8 cellular contexts compared by ENCODE assay signal in genomic region chr15:64095795-64096485, GRCh38. TPM values are rescaled to one million over a fixed set of nuclear protein-coding genes. Genes with fewer than 3 reads are reported as not detected.
A peak's percentile ranks its signal among the peaks of the same experiment; 100 is the strongest.
DNase-seq lines count a peak whose midpoint lies in the region; ATAC-seq and TF ChIP-seq lines count a peak whose summit lies in the region.

SNX1 (plus strand) TSS chr15:64095982; CDS start chr15:64096014, 32 bp downstream.

- BruUV-seq in Caco-2 (replicated peaks; lab: Mats Ljungman, UMichigan) (TSS peak; percentile 55), PC-9 (replicated peaks; lab: Mats Ljungman, UMichigan) (TSS peak; percentile 44)

- intact Hi-C loops in Caco-2 (cut with micrococcal nuclease; ENCODE audit: unreplicated experiment) (loop anchor here (2.0 kb wide), 1 partner anchor 15 kb away; no protein-coding TSS in a partner anchor), PC-9 (cut with micrococcal nuclease; ENCODE audit: unreplicated experiment) (loop anchor here (5.0 kb wide), 1 partner anchor 56 kb away; the partner anchor contains the start of gene SNX22)

- no peaks in the 10 kb centered on the region for H3K9me3 ChIP-seq in Caco-2
- no peaks in the 10 kb centered on the region for H3K9me3 ChIP-seq in PC-9 (ENCODE audit: insufficient read depth, low read depth)
- H3K9me3 ChIP-seq in mononuclear cell (ENCODE audit: low read depth, low read length): no peaks in the 10 kb centered on the region

- H3K27ac Mint-ChIP-seq in Caco-2 (ENCODE audit: unreplicated experiment): peak within 1 kb of the TSS; percentile 96

- H3K27me3 ChIP-seq in Caco-2 (replicated peaks; ENCODE audit: control insufficient read depth, insufficient read depth, low read length) (no peaks in the 10 kb centered on the region), PC-9 (ENCODE audit: insufficient read depth, low read depth) (no peaks in the 10 kb centered on the region), mononuclear cell (ENCODE audit: insufficient read depth, low read length) (no peaks in the 10 kb centered on the region)

- TF ChIP-seq CTCF in Caco-2 (IDR thresholded peaks at IDR 0.05; ENCODE audit: insufficient read depth in 1 of 2, low read depth in 1 of 2, low read length in 1 of 2, severe bottlenecking in 1 of 2, unreplicated experiment in 1 of 2) (no peak), PC-9 (conservative IDR thresholded peaks at IDR 0.05) (no peak), epithelial cell of esophagus (IDR thresholded peaks at IDR 0.05; ENCODE audit: insufficient read depth, low read depth, low read length, missing control alignments) (no peak)

- H3K4me3 ChIP-seq in Caco-2 (ENCODE audit: low read depth, low read length): peak within 1 kb of the TSS; percentile 79
- peak within 1 kb of the TSS; percentile 96 for H3K4me3 ChIP-seq in PC-9
- peak within 1 kb of the TSS; percentile 90 for H3K4me3 ChIP-seq in epithelial cell of esophagus (ENCODE audit: low read length)
- peak within 1 kb of the TSS; percentile 91 for H3K4me3 ChIP-seq in mononuclear cell (ENCODE audit: low read length)

- ATAC-seq in GM21528 (IDR thresholded peaks at IDR 0.05; ENCODE audit: low FRiP score, unreplicated experiment): peak; percentile 45

- H3K9me2 ChIP-seq in PC-9 (ENCODE audit: insufficient read depth): no peaks in the 10 kb centered on the region

- peaks cover 13% of the 10 kb centered on the region for H4K20me1 ChIP-seq in PC-9 (ENCODE audit: insufficient read depth)

- H3K4me3 Mint-ChIP-seq in Caco-2 (ENCODE audit: unreplicated experiment): peak within 1 kb of the TSS; percentile 99

- peak; percentile 92 to 93 for DNase-seq in Caco-2
- DNase-seq in KG1 (lab: John Stamatoyannopoulos, UW): peak; percentile 81
- peak; percentile 78 to 91 for DNase-seq in PC-9
- DNase-seq in activated T-cell treated with anti-CD3 and anti-CD28 coated beads for 48 hours (ENCODE audit: low read depth): peak; percentile 97
- peak; percentile 96 for DNase-seq in epithelial cell of esophagus (ENCODE audit: low read depth)
- DNase-seq in stimulated activated CD8-positive, alpha-beta memory T cell treated with anti-CD3 and anti-CD28 coated beads, Interleukin-2, amount 100 ng/mL, for 1 hour (ENCODE audit: low read depth in 2 of 2): peak; percentile 95 to 97

- H3K4me1 Mint-ChIP-seq in Caco-2 (ENCODE audit: low read depth, unreplicated experiment): peaks cover 11% of the 10 kb centered on the region

- H3F3A ChIP-seq in PC-9 (ENCODE audit: insufficient read depth, low read depth): peaks cover 13% of the 10 kb centered on the region; the same call in 1 of the 2 replicates

- H3K36me3 Mint-ChIP-seq in Caco-2 (ENCODE audit: insufficient read depth, unreplicated experiment): peaks cover 21% of the 10 kb centered on the region

- no peak within 1 kb of the TSS for H3K27ac ChIP-seq in PC-9

- no peaks in the 10 kb centered on the region for H3K9me3 Mint-ChIP-seq in Caco-2 (ENCODE audit: unreplicated experiment)

- CTCF ChIA-PET in Caco-2 (lab: Charles Lee): interaction anchor here (1.1 to 1.5 kb wide), 2 partner anchors 16 to 57 kb away, joined by 3 to 4 read pairs; no protein-coding TSS in a partner anchor
- CTCF ChIA-PET in PC-9 (lab: Charles Lee): interaction anchor here (0.6 kb wide), 1 partner anchor 27 kb away, joined by 3 read pairs; no protein-coding TSS in a partner anchor

- peak within 1 kb of the TSS; percentile 84 for H3K4me2 ChIP-seq in PC-9

- H2AFZ ChIP-seq in PC-9: peak within 1 kb of the TSS; percentile 90

- no peaks in the 10 kb centered on the region for H3K27me3 Mint-ChIP-seq in Caco-2 (ENCODE audit: insufficient read depth, unreplicated experiment)

- no peaks in the 10 kb centered on the region for H3K36me3 ChIP-seq in Caco-2 (ENCODE audit: control insufficient read depth, insufficient read depth, low read length)
- no peaks in the 10 kb centered on the region for H3K36me3 ChIP-seq in PC-9 (ENCODE audit: low read depth)

- POLR2A ChIA-PET in Caco-2 (lab: Charles Lee) (interaction anchor here (0.6 kb wide), 1 partner anchor 1250 kb away, joined by 3 read pairs; no protein-coding TSS in a partner anchor), PC-9 (lab: Charles Lee; ENCODE audit: unreplicated experiment) (interaction anchor here (0.5 to 0.6 kb wide), 5 partner anchors 8 to 494 kb away, joined by 3 to 6 read pairs (median 4); no protein-coding TSS in a partner anchor)

- H3K79me2 ChIP-seq in PC-9 (ENCODE audit: low read depth): peaks cover 78% of the 10 kb centered on the region

- peaks cover 18% of the 10 kb centered on the region for H3K4me1 ChIP-seq in Caco-2
- peaks cover 26% of the 10 kb centered on the region for H3K4me1 ChIP-seq in PC-9 (replicated peaks; ENCODE audit: insufficient read depth)
- H3K4me1 ChIP-seq in mononuclear cell (ENCODE audit: insufficient read depth, low read length): peaks cover 86% of the 10 kb centered on the region

RNA-seq across cellular contexts. Expression of gene SNX1, which starts in this region (rescaled TPM):
- 72.0 and 75.7 TPM in 2 replicates for total RNA-seq in Caco-2 (2022)
- 114 and 137 TPM in 2 replicates for total RNA-seq in PC-9 (2021)
- 29.2 TPM for total RNA-seq in mononuclear cell
